26 cellular contexts compared by ENCODE assay signal in genomic region chr11:23954317-23954716, GRCh38.
"Had no signal": no experiment of that assay in that cellular context is flagged by ENCODE, and none has a peak within 500 bp of the region (broad histone marks: within the 10 kb centered on the region; RNA-seq: fewer than 3 reads in every experiment).

No MANE protein-coding gene starts in this region.

- ATAC-seq: stimulated activated effector memory CD8-positive, alpha-beta T cell treated with anti-CD3 and anti-CD28 coated beads, Interleukin-12 subunit alpha, Interleukin-12 subunit beta, amount 100 ng/mL, for 72 hours; stimulated activated memory B cell treated with anti-CD40 and anti-IgM and Interleukin-4, amounts not matched to agents 10 μg/mL and 1 μg/mL and 100 μg/mL, for 72 hours; stimulated activated naive B cell treated with anti-CD40 and anti-IgM and Interleukin-4, amounts not matched to agents 10 μg/mL and 1 μg/mL and 100 μg/mL, for 72 hours; stimulated activated naive CD8-positive, alpha-beta T cell treated with anti-CD3 and anti-CD28 coated beads, Interleukin-15, amount 100 ng/mL, for 72 hours; stimulated activated naive CD8-positive, alpha-beta T cell treated with anti-CD3 and anti-CD28 coated beads, Interleukin-15, Interleukin-2, amounts not matched to agents 100 U/mL and 50 U/mL, for 24 hours; upper lobe of right lung had no signal

- H3K27ac ChIP-seq: stomach, suprapubic skin, testis, thoracic aorta, thyroid gland, tibial artery, tibial nerve, transverse colon, upper lobe of left lung, upper lobe of right lung, uterus, vagina had no signal

- H3K4me1 ChIP-seq: stomach, suprapubic skin, testis, thyroid gland, tibial artery, tibial nerve, transverse colon, upper lobe of left lung, upper lobe of right lung, uterus, vagina had no signal

- H3K27me3 ChIP-seq: stomach, suprapubic skin, testis, thyroid gland, tibial artery, tibial nerve, transverse colon, upper lobe of left lung, upper lobe of right lung, uterus, vagina had no signal

- H3K36me3 ChIP-seq: stomach, suprapubic skin, thoracic aorta, thyroid gland, tibial artery, tibial nerve, transverse colon, upper lobe of left lung, upper lobe of right lung, uterus, vagina had no signal

- H3K4me3 ChIP-seq: stomach, suprapubic skin, testis, thoracic aorta, thyroid gland, tibial artery, tibial nerve, transverse colon, upper lobe of left lung, upper lobe of right lung, uterus, vagina had no signal

- H3K9me3 ChIP-seq: stomach, suprapubic skin, testis, thoracic aorta, thyroid gland, tibial artery, tibial nerve, transverse colon, upper lobe of left lung, upper lobe of right lung, uterus, vagina had no signal

- DNase-seq: stimulated activated CD4-positive, alpha-beta T cell treated with anti-CD3 and anti-CD28 coated beads, Interleukin-2, amount 100 ng/mL, for 48 hours; stimulated activated CD4-positive, alpha-beta T cell treated with anti-CD3 and anti-CD28 coated beads, Interleukin-4, amount 100 ng/mL, for 1 hour; stimulated activated CD4-positive, alpha-beta T cell treated with anti-CD3 and anti-CD28 coated beads, Interleukin-4, amount 100 ng/mL, for 24 hours; stimulated activated CD4-positive, alpha-beta T cell treated with anti-CD3 and anti-CD28 coated beads, Interleukin-4, amount 100 ng/mL, for 4 hours; stimulated activated CD8-positive, alpha-beta memory T cell treated with anti-CD3 and anti-CD28 coated beads, Interleukin-4, amount 100 ng/mL, for 48 hours; stimulated activated naive B cell treated with anti-CD40 and anti-IgM and Interleukin-4, amounts not matched to agents 10 μg/mL and 1 μg/mL and 100 μg/mL, for 72 hours; stimulated activated naive CD4-positive, alpha-beta T cell; stimulated activated naive CD4-positive, alpha-beta T cell treated with Interleukin-2 at 50 U/mL for 16 hours; stimulated activated naive CD8-positive, alpha-beta T cell treated with anti-CD3 and anti-CD28 coated beads, Interleukin-15, amount 100 ng/mL, for 72 hours; stimulated activated naive CD8-positive, alpha-beta T cell treated with anti-CD3 and anti-CD28 coated beads, Interleukin-15, Interleukin-2, amounts not matched to agents 100 U/mL and 50 U/mL, for 24 hours; stomach; substantia nigra; testis; thyroid gland; tibial artery; transverse colon; trophoblast cell; upper lobe of left lung; upper lobe of right lung; uterus had no signal
